ENCODE assay signal across 13 cellular contexts in genomic region chr11:112620621-112621394, GRCh38.
DNase-seq lines count a peak whose midpoint lies in the region; ATAC-seq and TF ChIP-seq lines count a peak whose summit lies in the region.
"Had no signal": no experiment of that assay in that cellular context is flagged by ENCODE, and none has a peak within 500 bp of the region (broad histone marks: within the 10 kb centered on the region; RNA-seq: fewer than 3 reads in every experiment).

No MANE protein-coding gene starts in this region.

- intact Hi-C loops in dendritic cell treated with granulocyte-macrophage colony-stimulating factor and Interleukin-4, amounts not matched to agents 40 ng/mL and 50 ng/mL, for 4 days (cut with micrococcal nuclease) = no loop called here

- H2AK5ac ChIP-seq in trophoblast cell (ENCODE audit: low read length) = no peak overlapping the region

- in situ Hi-C loops in brain microvascular endothelial cell (cut with HindIII; ENCODE audit: low pct_ligation_motif_present, low sequenced_read_pairs) = no loop called here

- no peak overlapping the region for H4K91ac ChIP-seq in trophoblast cell (ENCODE audit: low read depth, low read length)

- H3K4me1 Mint-ChIP-seq in dendritic cell treated with granulocyte-macrophage colony-stimulating factor and Interleukin-4, amounts not matched to agents 40 ng/mL and 50 ng/mL, for 4 days (ENCODE audit: low read depth) = peaks cover 59% of the 10 kb centered on the region
- H3K4me1 Mint-ChIP-seq: CD8-positive, alpha-beta memory T cell had no signal

- no peak overlapping the region for H3K9ac ChIP-seq in trophoblast cell (ENCODE audit: low read length)

- no peaks in the 10 kb centered on the region for H3K79me2 ChIP-seq in trophoblast cell (ENCODE audit: control insufficient read depth, insufficient read depth, low read length, poor library complexity)

- H3K18ac ChIP-seq in trophoblast cell (ENCODE audit: low read length) = no peak overlapping the region

- H3K14ac ChIP-seq in trophoblast cell (ENCODE audit: low read length) = no peak overlapping the region

- H3K27me3 Mint-ChIP-seq in dendritic cell treated with granulocyte-macrophage colony-stimulating factor and Interleukin-4, amounts not matched to agents 40 ng/mL and 50 ng/mL, for 4 days = no peaks in the 10 kb centered on the region

- H3K36me3 ChIP-seq in trophoblast cell (ENCODE audit: control insufficient read depth in 1 of 2, insufficient read depth in 2 of 2, low read length in 2 of 2) (no peaks in the 10 kb centered on the region), brain microvascular endothelial cell (replicated peaks) (no peaks in the 10 kb centered on the region)

- peak overlapping the region; percentile 55 for H3K27ac Mint-ChIP-seq in dendritic cell treated with granulocyte-macrophage colony-stimulating factor and Interleukin-4, amounts not matched to agents 40 ng/mL and 50 ng/mL, for 4 days
- H3K27ac Mint-ChIP-seq: CD8-positive, alpha-beta memory T cell; endodermal cell had no signal

- H3K9me3 ChIP-seq in trophoblast cell (ENCODE audit: insufficient read depth, low read depth, low read length) = peaks cover 4% of the 10 kb centered on the region

- H3K9me3 Mint-ChIP-seq in dendritic cell treated with granulocyte-macrophage colony-stimulating factor and Interleukin-4, amounts not matched to agents 40 ng/mL and 50 ng/mL, for 4 days = no peaks in the 10 kb centered on the region
- H3K9me3 Mint-ChIP-seq: CD8-positive, alpha-beta memory T cell had no signal

- no peaks in the 10 kb centered on the region for H3K27me3 ChIP-seq in trophoblast cell (ENCODE audit: insufficient read depth, low read length)
- no peaks in the 10 kb centered on the region for H3K27me3 ChIP-seq in brain microvascular endothelial cell (replicated peaks)

- H3K4me3 Mint-ChIP-seq in dendritic cell treated with granulocyte-macrophage colony-stimulating factor and Interleukin-4, amounts not matched to agents 40 ng/mL and 50 ng/mL, for 4 days = no peak overlapping the region
- H3K4me3 Mint-ChIP-seq: CD8-positive, alpha-beta memory T cell; endodermal cell had no signal

- peak overlapping the region; percentile 9 for H2BK5ac ChIP-seq in trophoblast cell (ENCODE audit: low read depth, low read length, poor library complexity)

- no peak for TF ChIP-seq CTCF in brain microvascular endothelial cell (IDR thresholded peaks at IDR 0.05; ENCODE audit: low read depth, low read length, missing control alignments)

- H2BK12ac ChIP-seq in trophoblast cell (ENCODE audit: low read length) = peak overlapping the region; percentile 24

- H3K4me3 ChIP-seq in trophoblast cell (ENCODE audit: low read depth, low read length) (no peak overlapping the region), brain microvascular endothelial cell (ENCODE audit: low read depth, low read length) (no peak overlapping the region)

- ATAC-seq in GM19463 (IDR thresholded peaks at IDR 0.05; ENCODE audit: unreplicated experiment) (peak; percentile 58), GM21515 (IDR thresholded peaks at IDR 0.05; ENCODE audit: unreplicated experiment) (no peak)
- ATAC-seq: Panc1 had no signal

- H2BK120ac ChIP-seq in trophoblast cell (ENCODE audit: insufficient read depth, low read length, poor library complexity) = no peak overlapping the region

- peak; percentile 60 for DNase-seq in HT1080 (ENCODE audit: low read depth)
- peak; percentile 61 to 68 for DNase-seq in trophoblast cell
- DNase-seq in stimulated activated CD8-positive, alpha-beta memory T cell treated with anti-CD3 and anti-CD28 coated beads, Interleukin-4, amount 100 ng/mL, for 48 hours = no peak
- no peak for DNase-seq in globus pallidus (ENCODE audit: low spot score)
- no peak for DNase-seq in brain microvascular endothelial cell
- DNase-seq: CD8-positive, alpha-beta memory T cell; endodermal cell; NCI-H2171; retina had no signal

- no peak overlapping the region for H4K12ac ChIP-seq in trophoblast cell (ENCODE audit: low read depth, low read length)

- no CpG with 5 or more reads among the region's 7 CpGs for WGBS in trophoblast cell (ENCODE audit: extremely low coverage, insufficient coverage, insufficient read length)

- H3K23ac ChIP-seq in trophoblast cell (ENCODE audit: low read length) = no peak overlapping the region

- H3K27ac ChIP-seq in trophoblast cell (ENCODE audit: low read depth, low read length) (no peak overlapping the region), brain microvascular endothelial cell (no peak overlapping the region)

- H2AFZ ChIP-seq in trophoblast cell (ENCODE audit: insufficient read depth, low read length, poor library complexity) = no peak overlapping the region

- H3K79me1 ChIP-seq in trophoblast cell (ENCODE audit: low read length) = no peaks in the 10 kb centered on the region

- H3K4me2 ChIP-seq in trophoblast cell (ENCODE audit: low read length) = no peak overlapping the region

- no peak overlapping the region for H4K8ac ChIP-seq in trophoblast cell (ENCODE audit: low read depth, low read length)

- H3K36me3 Mint-ChIP-seq in dendritic cell treated with granulocyte-macrophage colony-stimulating factor and Interleukin-4, amounts not matched to agents 40 ng/mL and 50 ng/mL, for 4 days (ENCODE audit: low read depth) = no peaks in the 10 kb centered on the region
- H3K36me3 Mint-ChIP-seq: CD8-positive, alpha-beta memory T cell had no signal

- peaks cover 3 to 13% of the 10 kb centered on the region in 2 experiments for H3K4me1 ChIP-seq in trophoblast cell (ENCODE audit: control insufficient read depth in 1 of 2, insufficient read depth in 2 of 2, low read length in 2 of 2)

- no peak overlapping the region for H3K4ac ChIP-seq in trophoblast cell (ENCODE audit: low read depth, low read length)

Comparison
In these comparisons a context has a peak if more than half of its experiments do, and no peak if none do; other contexts are left out.
1. DNase-seq: peak in HT1080 (single experiment) and trophoblast cell (2 of 2); none in stimulated activated CD8-positive, alpha-beta memory T cell treated with anti-CD3 and anti-CD28 coated beads, Interleukin-4, amount 100 ng/mL, for 48 hours (single experiment), globus pallidus (single experiment) and brain microvascular endothelial cell (single experiment).